8 cellular contexts compared by ENCODE assay signal in the genomic region with DNA sequence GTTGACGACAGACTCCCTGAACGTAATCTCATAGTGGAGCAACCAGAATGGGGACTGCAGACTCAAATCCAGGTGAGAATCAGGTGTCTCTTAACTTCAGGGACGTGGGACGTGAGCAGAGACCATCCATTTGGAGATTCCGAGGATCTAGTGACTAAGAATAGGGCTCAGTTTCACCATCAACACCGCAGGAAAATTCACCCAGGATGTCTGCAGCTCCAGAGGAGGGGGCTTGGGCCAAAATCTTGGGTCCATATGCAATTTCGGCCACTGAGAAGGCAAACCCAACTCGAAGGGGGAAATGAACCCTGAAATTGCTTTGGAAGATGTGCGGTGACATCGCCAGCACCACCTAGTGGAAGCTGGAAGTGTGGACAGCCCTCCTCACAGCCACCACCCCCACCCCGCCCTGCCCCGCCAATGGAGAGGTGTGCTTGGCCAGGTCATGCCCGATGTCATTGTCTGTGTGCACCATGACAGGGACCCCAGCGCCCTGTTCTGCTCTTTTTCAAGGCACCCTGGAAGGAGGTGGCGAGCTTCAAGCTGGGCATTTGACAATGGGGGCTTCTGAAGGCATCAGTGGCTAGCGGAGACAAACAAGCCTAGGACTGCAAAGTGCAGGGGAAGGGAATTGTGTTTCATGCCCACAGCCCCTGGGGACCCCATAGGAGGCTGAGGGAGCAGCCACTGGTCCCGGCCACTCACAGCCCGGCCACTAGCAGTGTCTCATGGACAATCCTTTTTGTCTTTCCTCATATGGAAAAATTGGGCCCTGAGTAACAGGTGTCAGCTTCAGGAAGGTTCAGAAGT. TPM values are rescaled to one million over a fixed set of nuclear protein-coding genes. Genes with fewer than 3 reads are reported as not detected.
A peak's percentile ranks its signal among the peaks of the same experiment; 100 is the strongest.
DNase-seq lines count a peak whose midpoint lies in the region; ATAC-seq and TF ChIP-seq lines count a peak whose summit lies in the region.

No MANE protein-coding gene starts in this region.

- H3K27me3 ChIP-seq in CD8-positive, alpha-beta T cell (ENCODE audit: insufficient read depth, low read length): no peaks in the 10 kb centered on the region
- no peaks in the 10 kb centered on the region for H3K27me3 ChIP-seq in left ventricle myocardium inferior (ENCODE audit: low read depth)
- no peaks in the 10 kb centered on the region for H3K27me3 ChIP-seq in sigmoid colon

- CTCF ChIA-PET in CD8-positive, alpha-beta T cell (lab: Charles Lee): interaction anchor here (0.7 to 2.4 kb wide), 36 partner anchors 8 to 215 kb away, joined by 3 to 19 read pairs (median 4); a partner anchor contains a TSS

- peaks cover 32% of the 10 kb centered on the region for H3K36me3 Mint-ChIP-seq in CD8-positive, alpha-beta T cell
- H3K36me3 Mint-ChIP-seq in activated naive CD8-positive, alpha-beta T cell treated with anti-CD3 and anti-CD28 coated beads, Interleukin-2, amount 10 ng/mL, durations not matched to agents 7 days and 5 days: peaks cover 18% of the 10 kb centered on the region

- no peaks in the 10 kb centered on the region for H3K9me3 Mint-ChIP-seq in CD8-positive, alpha-beta T cell
- H3K9me3 Mint-ChIP-seq in activated naive CD8-positive, alpha-beta T cell treated with anti-CD3 and anti-CD28 coated beads, Interleukin-2, amount 10 ng/mL, durations not matched to agents 7 days and 5 days: no peaks in the 10 kb centered on the region

- peak; percentile 85 for ATAC-seq in CD8-positive, alpha-beta T cell
- ATAC-seq in activated naive CD8-positive, alpha-beta T cell treated with anti-CD3 and anti-CD28 coated beads, Interleukin-2, amount 10 ng/mL, durations not matched to agents 7 days and 5 days (ENCODE audit: low read depth): peak; percentile 78
- ATAC-seq in HG03280 (IDR thresholded peaks at IDR 0.05; ENCODE audit: unreplicated experiment) (no peak), HG03460 (IDR thresholded peaks at IDR 0.05; ENCODE audit: unreplicated experiment) (no peak)

- H3K36me3 ChIP-seq in CD8-positive, alpha-beta T cell (ENCODE audit: insufficient read depth, low read length): peaks cover 13% of the 10 kb centered on the region
- peaks cover 24% of the 10 kb centered on the region for H3K36me3 ChIP-seq in left ventricle myocardium inferior
- peaks cover 11 to 24% (median 20%) of the 10 kb centered on the region in 4 donors for H3K36me3 ChIP-seq in sigmoid colon

- no peaks in the 10 kb centered on the region for H3K27me3 Mint-ChIP-seq in CD8-positive, alpha-beta T cell (ENCODE audit: low read depth)
- no peaks in the 10 kb centered on the region for H3K27me3 Mint-ChIP-seq in activated naive CD8-positive, alpha-beta T cell treated with anti-CD3 and anti-CD28 coated beads, Interleukin-2, amount 10 ng/mL, durations not matched to agents 7 days and 5 days

- 23 to 35% methylated on average over 18 of the region's 18 CpGs for WGBS in sigmoid colon, 2 donors

- no peak overlapping the region for H3K4me3 ChIP-seq in CD8-positive, alpha-beta T cell (ENCODE audit: low read depth, low read length)
- H3K4me3 ChIP-seq in HFF-Myc (replicated peaks; ENCODE audit: low read depth, low read length): no peak overlapping the region
- H3K4me3 ChIP-seq in left ventricle myocardium inferior: peak overlapping the region; percentile 24
- H3K4me3 ChIP-seq in sigmoid colon: no peak overlapping the region

- H3K27ac Mint-ChIP-seq in CD8-positive, alpha-beta T cell: peak overlapping the region; percentile 50
- peak overlapping the region; percentile 34 for H3K27ac Mint-ChIP-seq in activated naive CD8-positive, alpha-beta T cell treated with anti-CD3 and anti-CD28 coated beads, Interleukin-2, amount 10 ng/mL, durations not matched to agents 7 days and 5 days

- H3K27ac ChIP-seq in CD8-positive, alpha-beta T cell (ENCODE audit: low read depth, low read length): no peak overlapping the region
- peak overlapping the region; percentile 43 for H3K27ac ChIP-seq in left ventricle myocardium inferior (replicated peaks)
- peak overlapping the region; percentile 48 to 64 (median 54) for H3K27ac ChIP-seq in sigmoid colon

- H3K9me3 ChIP-seq in CD8-positive, alpha-beta T cell (ENCODE audit: low read length): no peaks in the 10 kb centered on the region
- no peaks in the 10 kb centered on the region for H3K9me3 ChIP-seq in left ventricle myocardium inferior (replicated peaks)
- no peaks in the 10 kb centered on the region for H3K9me3 ChIP-seq in sigmoid colon

- peak; percentile 44 to 78 (median 63) for DNase-seq in CD8-positive, alpha-beta T cell
- DNase-seq in HFF-Myc (ENCODE audit: extremely low read depth, low read depth): no peak
- peak; percentile 41 for DNase-seq in SKM-1 treated with dmso at 0.1 percent for 144 hours (lab: John Stamatoyannopoulos, UW; ENCODE audit: unreplicated experiment)
- peak; percentile 65 for DNase-seq in activated naive CD8-positive, alpha-beta T cell treated with anti-CD3 and anti-CD28 coated beads, Interleukin-2, amount 10 ng/mL, durations not matched to agents 7 days and 5 days
- peak; percentile 61 for DNase-seq in left ventricle myocardium inferior
- peak; percentile 81 for DNase-seq in sigmoid colon

- H3K4me1 ChIP-seq in CD8-positive, alpha-beta T cell (ENCODE audit: insufficient read depth, low read length): peaks cover 21% of the 10 kb centered on the region
- peaks cover 22% of the 10 kb centered on the region for H3K4me1 ChIP-seq in left ventricle myocardium inferior
- H3K4me1 ChIP-seq in sigmoid colon: peaks cover 0 to 29% (median 6%) of the 10 kb centered on the region in 4 donors

- H3K4me1 Mint-ChIP-seq in CD8-positive, alpha-beta T cell (ENCODE audit: low read depth): peaks cover 18% of the 10 kb centered on the region
- H3K4me1 Mint-ChIP-seq in activated naive CD8-positive, alpha-beta T cell treated with anti-CD3 and anti-CD28 coated beads, Interleukin-2, amount 10 ng/mL, durations not matched to agents 7 days and 5 days: peaks cover 22% of the 10 kb centered on the region

- no peak for TF ChIP-seq POLR2A in sigmoid colon (IDR thresholded peaks at IDR 0.05)

- no peak for TF ChIP-seq EP300 in sigmoid colon (IDR thresholded peaks at IDR 0.05)

- POLR2A ChIA-PET in CD8-positive, alpha-beta T cell (lab: Charles Lee): interaction anchor here (0.8 to 3.0 kb wide), 7 partner anchors 10 to 230 kb away, joined by 3 to 10 read pairs (median 3); a partner anchor contains a TSS
- POLR2A ChIA-PET in activated naive CD8-positive, alpha-beta T cell treated with anti-CD3 and anti-CD28 coated beads, Interleukin-2, amount 10 ng/mL, durations not matched to agents 7 days and 5 days (lab: Charles Lee): interaction anchor here (1.0 to 1.3 kb wide), 3 partner anchors 12 to 40 kb away, joined by 3 to 7 read pairs (median 3); a partner anchor contains a TSS

- TF ChIP-seq CTCF in CD8-positive, alpha-beta T cell (IDR thresholded peaks at IDR 0.05): peak; percentile 73
- TF ChIP-seq CTCF in HFF-Myc (IDR thresholded peaks at IDR 0.05; ENCODE audit: low read depth, low read length, missing control alignments) (peak; percentile 72), left ventricle myocardium inferior (IDR thresholded peaks at IDR 0.05; ENCODE audit: borderline replicate concordance) (peak; percentile 89), sigmoid colon (IDR thresholded peaks at IDR 0.05) (peak; percentile 70 to 77 (median 75))

- peak overlapping the region; percentile 11 for H3K4me3 Mint-ChIP-seq in CD8-positive, alpha-beta T cell
- H3K4me3 Mint-ChIP-seq in activated naive CD8-positive, alpha-beta T cell treated with anti-CD3 and anti-CD28 coated beads, Interleukin-2, amount 10 ng/mL, durations not matched to agents 7 days and 5 days: no peak overlapping the region

- intact Hi-C loops in CD8-positive, alpha-beta T cell (cut with DNase I, micrococcal nuclease): loop anchor here (1.0 to 5.0 kb wide), 4 partner anchors 38 to 210 kb away; a partner anchor contains a TSS
- intact Hi-C loops in left ventricle myocardium inferior (cut with micrococcal nuclease): loop anchor here (10.0 kb wide), 1 partner anchor 83 kb away; no protein-coding TSS in a partner anchor
- intact Hi-C loops in sigmoid colon (cut with DNase I): loop anchor here (2.0 to 5.0 kb wide), 3 partner anchors 39 to 130 kb away; a partner anchor contains a TSS

RNA-seq across cellular contexts. Expression of a gene that starts 24.8 kb away (rescaled TPM):
- 1 to 10 TPM; 5.0 to 5.3 TPM for total RNA-seq in CD8-positive, alpha-beta T cell
- total RNA-seq in activated naive CD8-positive, alpha-beta T cell treated with anti-CD3 and anti-CD28 coated beads, Interleukin-2, amount 10 ng/mL, durations not matched to agents 7 days and 5 days: 10 to 100 TPM; 38.4 to 40.9 TPM
- total RNA-seq in left ventricle myocardium inferior (15.2 TPM), sigmoid colon (10 to 100 TPM; 15.0 to 36.0 (median 20.3) TPM)
- 10 to 100 TPM in 2 of 3 donors, 1 to 10 TPM in 1; 6.6 to 64.0 (median 11.3) TPM for polyA plus RNA-seq in sigmoid colon

RNA-seq across cellular contexts. Expression of a gene that starts 38.4 kb away (rescaled TPM):
- total RNA-seq in CD8-positive, alpha-beta T cell: 10 to 100 TPM; 17.4 to 18.2 TPM
- total RNA-seq in activated naive CD8-positive, alpha-beta T cell treated with anti-CD3 and anti-CD28 coated beads, Interleukin-2, amount 10 ng/mL, durations not matched to agents 7 days and 5 days: 10 to 100 TPM; 77.8 to 85.0 TPM
- total RNA-seq in left ventricle myocardium inferior: 69.6 TPM
- total RNA-seq in sigmoid colon: 10 to 100 TPM; 26.8 to 59.5 (median 29.4) TPM
- 10 to 100 TPM; 18.6 to 45.1 (median 24.3) TPM for polyA plus RNA-seq in sigmoid colon

Comparison
In these comparisons a context has a peak if more than half of its experiments do, and no peak if none do; other contexts are left out.
1. ATAC-seq: peak in CD8-positive, alpha-beta T cell (single experiment) and activated naive CD8-positive, alpha-beta T cell treated with anti-CD3 and anti-CD28 coated beads, Interleukin-2, amount 10 ng/mL, durations not matched to agents 7 days and 5 days (single experiment); none in HG03280 (single experiment) and HG03460 (single experiment).
2. Peak in every context shown above with its lines, with median percentiles within 50 percentile points of each other: CTCF ChIP-seq.